ENCODE assay signal across 8 cellular contexts in the genomic region with DNA sequence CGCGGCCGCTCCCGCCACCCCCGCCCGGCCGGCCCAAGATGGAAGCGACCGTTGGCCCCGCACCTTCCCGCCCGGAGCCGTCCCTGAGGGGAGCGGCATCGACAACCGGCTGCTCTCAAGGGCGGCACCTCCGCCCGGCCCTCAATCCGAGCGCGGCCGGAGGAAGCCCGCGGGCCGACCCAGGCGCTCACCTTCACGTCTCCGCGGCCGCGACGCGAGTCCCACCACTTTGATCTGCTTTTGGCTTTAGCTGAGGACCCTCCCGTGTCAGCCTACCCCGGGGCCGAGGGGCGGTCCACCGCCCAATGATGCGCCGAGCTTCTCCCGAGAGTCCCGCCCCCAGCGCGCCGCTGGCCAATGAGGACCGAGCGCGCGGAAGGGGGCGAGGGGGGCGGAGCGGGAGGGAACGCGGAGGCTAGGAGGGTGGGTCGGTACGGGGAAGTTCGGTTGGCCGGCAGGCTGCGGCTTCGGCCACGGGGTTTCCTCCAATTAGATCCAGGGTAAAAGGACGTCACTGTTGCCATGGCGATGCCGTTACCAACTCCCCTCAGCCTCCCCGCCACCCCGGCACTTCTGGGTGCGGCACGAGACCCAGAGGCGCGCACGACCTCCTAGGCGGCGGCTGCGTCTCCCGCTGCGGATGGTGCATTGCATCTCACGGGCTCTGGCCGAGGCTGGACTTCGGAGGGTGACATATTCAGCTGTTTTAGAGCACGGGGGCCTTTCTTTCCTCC. TPM values are rescaled to one million over a fixed set of nuclear protein-coding genes. Genes with fewer than 3 reads are reported as not detected.
DNase-seq lines count a peak whose midpoint lies in the region; ATAC-seq, FAIRE-seq and TF ChIP-seq lines count a peak whose summit lies in the region.

A gene (minus strand): TSS at position 248 of the 734 bp plus-strand sequence. CDS start 545 bp downstream, outside the sequence.

- peak; percentile 93 to 94 for DNase-seq in AML-193 (lab: John Stamatoyannopoulos, UW)
- DNase-seq in NCI-H510A treated with DMSO at 0.1 percent for 48 hours (lab: John Stamatoyannopoulos, UW), result peak; percentile 98
- peak; percentile 96 for DNase-seq in activated CD4-positive, alpha-beta T cell treated with anti-CD3 and anti-CD28 coated beads for 24 hours (ENCODE audit: low read depth in 2 of 2)
- DNase-seq in chondrocyte (ENCODE audit: low spot score), result peak; percentile 99
- peak; percentile 100 for DNase-seq in kidney
- peak; percentile 99 for DNase-seq in stimulated activated CD4-positive, alpha-beta T cell treated with anti-CD3 and anti-CD28 coated beads, Interleukin-15, amount 100 ng/mL, for 24 hours

- peak; percentile 62 for FAIRE-seq in kidney (lab: Jason Lieb, UNC)

- TF ChIP-seq POLR2A in GM19193 (IDR thresholded peaks at IDR 0.05; ENCODE audit: extremely low read depth, insufficient read depth, insufficient read length), result peak; percentile 92

- H3K9me3 Mint-ChIP-seq in chondrocyte (ENCODE audit: low read depth), result no peaks in the 10 kb centered on the region

- H3K27ac Mint-ChIP-seq in chondrocyte (ENCODE audit: unreplicated experiment), result peak within 1 kb of the TSS; percentile 96

- intact Hi-C loops in kidney (cut with DNase I), result no loop called here

- peaks cover 55% of the 10 kb centered on the region for H3K4me1 Mint-ChIP-seq in chondrocyte (ENCODE audit: low read depth)

- H3K9ac ChIP-seq in kidney (ENCODE audit: low read length in 2 of 2), result peak within 1 kb of the TSS; percentile 81 to 90

- peak within 1 kb of the TSS; percentile 77 to 94 for H3K4me3 ChIP-seq in kidney (ENCODE audit: low read length in 2 of 2)

- peaks cover 0 to 7% of the 10 kb centered on the region in 2 donors for H3K4me1 ChIP-seq in kidney (ENCODE audit: control insufficient read depth in 1 of 2, insufficient read depth in 1 of 2, low read depth in 1 of 2, low read length in 2 of 2)

- H3K27me3 Mint-ChIP-seq in chondrocyte (ENCODE audit: low read depth), result no peaks in the 10 kb centered on the region

- no peaks in the 10 kb centered on the region for H3K9me3 ChIP-seq in kidney (ENCODE audit: control insufficient read depth in 1 of 2, low read length in 2 of 2)

- TF ChIP-seq CTCF in chondrocyte (IDR thresholded peaks at IDR 0.05), result no peak
- no peak for TF ChIP-seq CTCF in kidney (IDR thresholded peaks at IDR 0.05; ENCODE audit: borderline replicate concordance, extremely low read depth, insufficient read depth)

- peaks cover 15% of the 10 kb centered on the region for H3K36me3 Mint-ChIP-seq in chondrocyte (ENCODE audit: low read depth)

- ATAC-seq in HG03439 (IDR thresholded peaks at IDR 0.05; ENCODE audit: unreplicated experiment), result peak; percentile 91

- peak within 1 kb of the TSS; percentile 91 to 94 for H3K27ac ChIP-seq in kidney (ENCODE audit: low read depth in 2 of 2, low read length in 2 of 2)

- H3K36me3 ChIP-seq in kidney (ENCODE audit: control insufficient read depth in 1 of 2, insufficient read depth in 2 of 2, low read length in 2 of 2), result peaks cover 0 to 8% of the 10 kb centered on the region in 2 donors

- peak within 1 kb of the TSS; percentile 94 for H3K4me3 Mint-ChIP-seq in chondrocyte (ENCODE audit: unreplicated experiment)

RNA-seq across cellular contexts. Expression of the gene that starts here (rescaled TPM):
- total RNA-seq in chondrocyte, result 247 to 287 TPM (median 251 TPM) in 3 replicates
- total RNA-seq in kidney, result 262 TPM
- 168 TPM for polyA plus RNA-seq in kidney (ENCODE audit: insufficient read depth, low read depth, low replicate concordance)

Comparison
In these comparisons a context has a peak if more than half of its experiments do, and no peak if none do; other contexts are left out.
1. Peak in every context shown above with its lines: DNase-seq, ATAC-seq, H3K4me3 ChIP-seq and H3K27ac ChIP-seq.